8 cellular contexts compared by ENCODE assay signal in the genomic region with DNA sequence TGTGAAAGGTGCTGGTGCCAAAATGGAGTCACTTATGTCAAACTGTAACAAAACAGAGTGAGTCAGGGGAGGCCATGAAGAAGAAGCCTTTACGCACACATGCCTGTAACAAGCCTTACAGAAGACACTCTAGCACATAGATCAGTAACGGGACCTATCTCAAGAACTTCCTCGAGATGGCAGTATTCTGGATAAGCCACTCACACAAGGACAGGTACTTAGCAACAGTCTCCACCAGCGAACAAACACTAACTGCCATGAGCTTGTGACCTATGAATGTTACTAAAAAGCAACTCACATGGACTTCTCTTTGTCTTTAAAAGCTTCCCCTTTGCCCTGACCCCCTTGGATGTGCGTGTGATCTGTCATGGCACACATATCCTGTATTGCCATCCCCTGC.
DNase-seq lines count a peak whose midpoint lies in the region; ATAC-seq and TF ChIP-seq lines count a peak whose summit lies in the region.

No MANE protein-coding gene starts in this region.

- no peaks in the 10 kb centered on the region for H3K4me1 Mint-ChIP-seq in activated naive CD8-positive, alpha-beta T cell treated with anti-CD3 and anti-CD28 coated beads, Interleukin-2, amount 50 U/mL, for 24 hours
- H3K4me1 Mint-ChIP-seq in activated naive CD8-positive, alpha-beta T cell treated with anti-CD3 and anti-CD28 coated beads for 36 hours: no peaks in the 10 kb centered on the region
- H3K4me1 Mint-ChIP-seq in stimulated activated memory B cell treated with anti-CD40 and anti-IgM and Interleukin-4, amounts not matched to agents 10 μg/mL and 1 μg/mL and 100 μg/mL, for 72 hours: no peaks in the 10 kb centered on the region

- no peak overlapping the region for H3K4me3 ChIP-seq in uterus

- POLR2A ChIA-PET in GM10248 (lab: Yijun Ruan, JAX): no interaction called here

- peaks cover 7% of the 10 kb centered on the region for H3K27me3 Mint-ChIP-seq in activated naive CD8-positive, alpha-beta T cell treated with anti-CD3 and anti-CD28 coated beads, Interleukin-2, amount 50 U/mL, for 24 hours
- H3K27me3 Mint-ChIP-seq in activated naive CD8-positive, alpha-beta T cell treated with anti-CD3 and anti-CD28 coated beads for 36 hours: peaks cover 5% of the 10 kb centered on the region
- H3K27me3 Mint-ChIP-seq in stimulated activated memory B cell treated with anti-CD40 and anti-IgM and Interleukin-4, amounts not matched to agents 10 μg/mL and 1 μg/mL and 100 μg/mL, for 72 hours: no peaks in the 10 kb centered on the region

- CTCF ChIA-PET in GM10248 (lab: Yijun Ruan, JAX): interaction anchor here (1.0 to 2.7 kb wide), 9 partner anchors 8 to 549 kb away, joined by 3 to 17 read pairs (median 5); no protein-coding TSS in a partner anchor

- DNase-seq in activated naive CD8-positive, alpha-beta T cell treated with anti-CD3 and anti-CD28 coated beads, Interleukin-2, amount 50 U/mL, for 24 hours: no peak
- no peak for DNase-seq in activated naive CD8-positive, alpha-beta T cell treated with anti-CD3 and anti-CD28 coated beads for 36 hours
- DNase-seq in NAMALWA (ENCODE audit: low spot score): peak; percentile 76
- peak; percentile 30 for DNase-seq in cerebellar cortex (ENCODE audit: low spot score)
- no peak for DNase-seq in uterus
- DNase-seq in GM10248 (ENCODE audit: extremely low spot score): no peak
- DNase-seq in NCI-H2081 (lab: John Stamatoyannopoulos, UW): no peak

- no peak overlapping the region for H3K27ac ChIP-seq in uterus

- H3K36me3 Mint-ChIP-seq in activated naive CD8-positive, alpha-beta T cell treated with anti-CD3 and anti-CD28 coated beads, Interleukin-2, amount 50 U/mL, for 24 hours (ENCODE audit: low read depth): no peaks in the 10 kb centered on the region
- no peaks in the 10 kb centered on the region for H3K36me3 Mint-ChIP-seq in activated naive CD8-positive, alpha-beta T cell treated with anti-CD3 and anti-CD28 coated beads for 36 hours
- no peaks in the 10 kb centered on the region for H3K36me3 Mint-ChIP-seq in stimulated activated memory B cell treated with anti-CD40 and anti-IgM and Interleukin-4, amounts not matched to agents 10 μg/mL and 1 μg/mL and 100 μg/mL, for 72 hours

- TF ChIP-seq POLR2A in uterus (IDR thresholded peaks at IDR 0.05): no peak

- H3K4me1 ChIP-seq in uterus: no peaks in the 10 kb centered on the region

- no peak for TF ChIP-seq CTCF in uterus (IDR thresholded peaks at IDR 0.05)
- no peak for TF ChIP-seq CTCF in GM10248 (IDR thresholded peaks at IDR 0.05; ENCODE audit: control extremely low read depth, extremely low read depth, low read depth, missing control alignments)

- H3K9me3 ChIP-seq in uterus: no peaks in the 10 kb centered on the region

- intact Hi-C loops in uterus (cut with DNase I; ENCODE audit: low total_unique reads): no loop called here

- H3K27me3 ChIP-seq in uterus: no peaks in the 10 kb centered on the region

- H3K27ac Mint-ChIP-seq in activated naive CD8-positive, alpha-beta T cell treated with anti-CD3 and anti-CD28 coated beads, Interleukin-2, amount 50 U/mL, for 24 hours: no peak overlapping the region
- H3K27ac Mint-ChIP-seq in activated naive CD8-positive, alpha-beta T cell treated with anti-CD3 and anti-CD28 coated beads for 36 hours: no peak overlapping the region
- H3K27ac Mint-ChIP-seq in stimulated activated memory B cell treated with anti-CD40 and anti-IgM and Interleukin-4, amounts not matched to agents 10 μg/mL and 1 μg/mL and 100 μg/mL, for 72 hours: no peak overlapping the region

- ATAC-seq in activated naive CD8-positive, alpha-beta T cell treated with anti-CD3 and anti-CD28 coated beads, Interleukin-2, amount 50 U/mL, for 24 hours: peak; percentile 49
- ATAC-seq in stimulated activated memory B cell treated with anti-CD40 and anti-IgM and Interleukin-4, amounts not matched to agents 10 μg/mL and 1 μg/mL and 100 μg/mL, for 72 hours: peak; percentile 53

- H3K36me3 ChIP-seq in uterus: no peaks in the 10 kb centered on the region

- no peaks in the 10 kb centered on the region for H3K9me3 Mint-ChIP-seq in activated naive CD8-positive, alpha-beta T cell treated with anti-CD3 and anti-CD28 coated beads, Interleukin-2, amount 50 U/mL, for 24 hours
- H3K9me3 Mint-ChIP-seq in activated naive CD8-positive, alpha-beta T cell treated with anti-CD3 and anti-CD28 coated beads for 36 hours: no peaks in the 10 kb centered on the region
- H3K9me3 Mint-ChIP-seq in stimulated activated memory B cell treated with anti-CD40 and anti-IgM and Interleukin-4, amounts not matched to agents 10 μg/mL and 1 μg/mL and 100 μg/mL, for 72 hours: no peaks in the 10 kb centered on the region

- H3K4me3 Mint-ChIP-seq in activated naive CD8-positive, alpha-beta T cell treated with anti-CD3 and anti-CD28 coated beads, Interleukin-2, amount 50 U/mL, for 24 hours: no peak overlapping the region
- H3K4me3 Mint-ChIP-seq in activated naive CD8-positive, alpha-beta T cell treated with anti-CD3 and anti-CD28 coated beads for 36 hours: no peak overlapping the region
- H3K4me3 Mint-ChIP-seq in stimulated activated memory B cell treated with anti-CD40 and anti-IgM and Interleukin-4, amounts not matched to agents 10 μg/mL and 1 μg/mL and 100 μg/mL, for 72 hours: no peak overlapping the region

Comparison
In these comparisons a context has a peak if more than half of its experiments do, and no peak if none do; other contexts are left out.
1. DNase-seq: peak in NAMALWA (single experiment) and cerebellar cortex (single experiment); none in activated naive CD8-positive, alpha-beta T cell treated with anti-CD3 and anti-CD28 coated beads, Interleukin-2, amount 50 U/mL, for 24 hours (single experiment), activated naive CD8-positive, alpha-beta T cell treated with anti-CD3 and anti-CD28 coated beads for 36 hours (single experiment), uterus (0 of 2), GM10248 (single experiment) and NCI-H2081 (0 of 2).